ENCODE assay signal across 8 cellular contexts in genomic region chr13:43664700-43665191, GRCh38.
DNase-seq lines count a peak whose midpoint lies in the region; ATAC-seq, FAIRE-seq and TF ChIP-seq lines count a peak whose summit lies in the region.

No MANE protein-coding gene starts in this region.

- H3K27ac Mint-ChIP-seq in MCF 10A (ENCODE audit: low read depth, unreplicated experiment) = no peak overlapping the region
- H3K27ac Mint-ChIP-seq in WTC11 = no peak overlapping the region

- DNase-seq in MCF 10A (ENCODE audit: unreplicated experiment) = peak; percentile 21
- DNase-seq in breast epithelium (ENCODE audit: low spot score in 2 of 2) = no peak
- peak; percentile 28 for DNase-seq in WTC11 (ENCODE audit: low spot score)
- DNase-seq in iPS-NIHi11 (ENCODE audit: low spot score) = peak; percentile 13
- peak; percentile 2 for DNase-seq in urothelium cell line (ENCODE audit: low spot score)
- DNase-seq in NCI-H2107 (lab: John Stamatoyannopoulos, UW) = no peak
- DNase-seq in NCI-H2196 (lab: John Stamatoyannopoulos, UW; ENCODE audit: unreplicated experiment) = no peak

- H3K9me3 Mint-ChIP-seq in MCF 10A (ENCODE audit: unreplicated experiment) (no peaks in the 10 kb centered on the region), WTC11 (no peaks in the 10 kb centered on the region)

- no peaks in the 10 kb centered on the region for H3K9me3 ChIP-seq in breast epithelium

- H3K4me3 Mint-ChIP-seq in MCF 10A (ENCODE audit: unreplicated experiment) (no peak overlapping the region), WTC11 (no peak overlapping the region)

- no peaks in the 10 kb centered on the region for H3K4me1 ChIP-seq in breast epithelium

- CTCF ChIA-PET in MCF 10A (lab: Yijun Ruan, JAX) (interaction anchor here (1.2 to 1.7 kb wide), 2 partner anchors 20 to 29 kb away, joined by 3 to 4 read pairs; no protein-coding TSS in a partner anchor), WTC11 (lab: Charles Lee) (no interaction called here)

- H3K27ac ChIP-seq in breast epithelium = no peak overlapping the region

- H3K36me3 ChIP-seq in breast epithelium = no peaks in the 10 kb centered on the region

- TF ChIP-seq CTCF in MCF 10A (IDR thresholded peaks at IDR 0.05; ENCODE audit: unreplicated experiment) (no peak), breast epithelium (IDR thresholded peaks at IDR 0.05) (no peak), WTC11 (IDR thresholded peaks at IDR 0.05) (no peak)

- FAIRE-seq in urothelium cell line (lab: Jason Lieb, UNC) = no peak

- no peaks in the 10 kb centered on the region for H3K36me3 Mint-ChIP-seq in MCF 10A (ENCODE audit: insufficient read depth, unreplicated experiment)
- H3K36me3 Mint-ChIP-seq in WTC11 = no peaks in the 10 kb centered on the region

- BruUV-seq in MCF 10A (replicated peaks; lab: Mats Ljungman, UMichigan) = no TSS peak

- H3K27me3 Mint-ChIP-seq in MCF 10A (ENCODE audit: insufficient read depth, unreplicated experiment) (no peaks in the 10 kb centered on the region), WTC11 (ENCODE audit: low read depth) (no peaks in the 10 kb centered on the region)

- no peak for TF ChIP-seq POLR2A in breast epithelium (IDR thresholded peaks at IDR 0.05)

- intact Hi-C loops in MCF 10A (cut with micrococcal nuclease) = no loop called here
- intact Hi-C loops in breast epithelium (cut with DNase I; ENCODE audit: low total_unique reads) = no loop called here

- POLR2A ChIA-PET in MCF 10A (lab: Yijun Ruan, JAX) (no interaction called here), WTC11 (lab: Charles Lee) (no interaction called here)

- H3K4me3 ChIP-seq in breast epithelium = no peak overlapping the region

- H3K4me1 Mint-ChIP-seq in MCF 10A (ENCODE audit: insufficient read depth, unreplicated experiment) = peaks cover 20% of the 10 kb centered on the region
- H3K4me1 Mint-ChIP-seq in WTC11 = peaks cover 10% of the 10 kb centered on the region

- ATAC-seq in WTC11 (peak; percentile 65), HG03565 (IDR thresholded peaks at IDR 0.05; ENCODE audit: unreplicated experiment) (no peak)

- H3K27me3 ChIP-seq in breast epithelium = no peaks in the 10 kb centered on the region

TF ChIP-seq in WTC11, 78 proteins besides CTCF, POLR2A, EP300 and RAD21:
- no peak for TF ChIP-seq CREM (CRISPR knock-in tag; IDR thresholded peaks at IDR 0.05)
- no peak for TF ChIP-seq FOXK1 (CRISPR knock-in tag; IDR thresholded peaks at IDR 0.05)
- TF ChIP-seq ZNF317 (CRISPR knock-in tag; IDR thresholded peaks at IDR 0.05; ENCODE audit: borderline replicate concordance, low read depth) = no peak
- no peak for TF ChIP-seq MYBL2 (CRISPR knock-in tag; IDR thresholded peaks at IDR 0.05)
- no peak for TF ChIP-seq ZNF532 (CRISPR knock-in tag; IDR thresholded peaks at IDR 0.05; ENCODE audit: borderline replicate concordance)
- TF ChIP-seq ATF2 (CRISPR knock-in tag; IDR thresholded peaks at IDR 0.05; ENCODE audit: borderline replicate concordance, low read depth) = no peak
- no peak for TF ChIP-seq ZNF512 (CRISPR knock-in tag; IDR thresholded peaks at IDR 0.05; ENCODE audit: borderline replicate concordance)
- no peak for TF ChIP-seq FOXP1 (CRISPR knock-in tag; IDR thresholded peaks at IDR 0.05; ENCODE audit: borderline replicate concordance)
- no peak for TF ChIP-seq OVOL2 (CRISPR knock-in tag; IDR thresholded peaks at IDR 0.05; ENCODE audit: borderline replicate concordance)
- no peak for TF ChIP-seq EMX1 (CRISPR knock-in tag; IDR thresholded peaks at IDR 0.05)
- no peak for TF ChIP-seq ZNF396 (CRISPR knock-in tag; IDR thresholded peaks at IDR 0.05; ENCODE audit: borderline replicate concordance)
- TF ChIP-seq RELA (CRISPR knock-in tag; IDR thresholded peaks at IDR 0.05; ENCODE audit: borderline replicate concordance) = no peak
- TF ChIP-seq ETV6 (CRISPR knock-in tag; IDR thresholded peaks at IDR 0.05) = no peak
- no peak for TF ChIP-seq NR1H2 (CRISPR knock-in tag; IDR thresholded peaks at IDR 0.05)
- TF ChIP-seq SMAD4 (CRISPR knock-in tag; IDR thresholded peaks at IDR 0.05) = no peak
- no peak for TF ChIP-seq CDX4 (CRISPR knock-in tag; IDR thresholded peaks at IDR 0.05; ENCODE audit: borderline replicate concordance)
- TF ChIP-seq NFATC4 (CRISPR knock-in tag; IDR thresholded peaks at IDR 0.05) = no peak
- no peak for TF ChIP-seq HMGXB4 (CRISPR knock-in tag; IDR thresholded peaks at IDR 0.05)

Comparison
In these comparisons a context has a peak if more than half of its experiments do, and no peak if none do; other contexts are left out.
1. DNase-seq: peak in MCF 10A (single experiment), WTC11 (single experiment), iPS-NIHi11 (single experiment) and urothelium cell line (single experiment); none in breast epithelium (0 of 2), NCI-H2107 (single experiment) and NCI-H2196 (single experiment).